ENCODE assay signal across 15 cellular contexts in genomic region chr6:16004934-16005673, GRCh38.
A peak's percentile ranks its signal among the peaks of the same experiment; 100 is the strongest.
DNase-seq lines count a peak whose midpoint lies in the region; ATAC-seq, FAIRE-seq and TF ChIP-seq lines count a peak whose summit lies in the region.
"Had no signal": no experiment of that assay in that cellular context is flagged by ENCODE, and none has a peak within 500 bp of the region (broad histone marks: within the 10 kb centered on the region; RNA-seq: fewer than 3 reads in every experiment).

No MANE protein-coding gene starts in this region.

- H3K4me1 Mint-ChIP-seq in MCF 10A (ENCODE audit: insufficient read depth, unreplicated experiment) (no peaks in the 10 kb centered on the region), osteocyte (ENCODE audit: unreplicated experiment) (no peaks in the 10 kb centered on the region)

- H3K4me3 ChIP-seq in breast epithelium (no peak overlapping the region), GM12878 (no peak overlapping the region)

- no peaks in the 10 kb centered on the region for H3K27me3 Mint-ChIP-seq in MCF 10A (ENCODE audit: insufficient read depth, unreplicated experiment)
- H3K27me3 Mint-ChIP-seq in osteocyte (ENCODE audit: unreplicated experiment): peaks cover 24% of the 10 kb centered on the region

- TF ChIP-seq POLR2A in breast epithelium (IDR thresholded peaks at IDR 0.05) (no peak), GM12878 (IDR thresholded peaks at IDR 0.05; ENCODE audit: low read depth, low read length) (no peak)

- H3K9ac ChIP-seq in GM12878 (ENCODE audit: control insufficient read depth, insufficient read depth, low read length): no peak overlapping the region
- H3K9ac ChIP-seq: SK-N-SH had no signal

- DNase-seq in MCF 10A (ENCODE audit: unreplicated experiment) (peak; percentile 7), breast epithelium (ENCODE audit: low spot score in 2 of 2) (no peak), OCI-M1 (lab: John Stamatoyannopoulos, UW) (peak; percentile 79), GM12878 (ENCODE audit: low read depth, low spot score) (no peak), osteocyte (ENCODE audit: extremely low spot score, unreplicated experiment) (peak; percentile 32), D721Med (ENCODE audit: insufficient read length, low spot score) (no peak), NCI-H446 treated with DMSO at 0.1 percent for 48 hours (lab: John Stamatoyannopoulos, UW) (no peak)
- DNase-seq: EL, NCI-H1930, SHP77 treated with DMSO at 0.1 percent for 48 hours, SK-N-SH had no signal

- POLR2A ChIA-PET in MCF 10A (lab: Yijun Ruan, JAX): no interaction called here
- POLR2A ChIA-PET in GM12878 (lab: Charles Lee): interaction anchor here (0.8 kb wide), 1 partner anchor 15 kb away, joined by 3 read pairs; no protein-coding TSS in a partner anchor

- ATAC-seq in GM12878 (no peak), HG02852 (IDR thresholded peaks at IDR 0.05; ENCODE audit: unreplicated experiment) (no peak)

- H3K9me3 ChIP-seq in breast epithelium (no peaks in the 10 kb centered on the region), GM12878 (replicated peaks; ENCODE audit: control insufficient read depth, insufficient read depth, low read length) (no peaks in the 10 kb centered on the region; the same call in 2 of the 3 replicates)
- H3K9me3 ChIP-seq: SK-N-SH had no signal

- H3K4me3 Mint-ChIP-seq in MCF 10A (ENCODE audit: unreplicated experiment): no peak overlapping the region
- H3K4me3 Mint-ChIP-seq in osteocyte (ENCODE audit: unreplicated experiment): no peak overlapping the region
- H3K4me3 Mint-ChIP-seq: B cell had no signal

- SMC1A ChIA-PET in GM12878 (lab: Charles Lee; ENCODE audit: uncharacterized antibody, unreplicated experiment): interaction anchor here (1.0 to 1.5 kb wide), 2 partner anchors 14 to 16 kb away, joined by 4 read pairs; no protein-coding TSS in a partner anchor

- in situ Hi-C loops in GM12878 (cut with MboI): no loop called here

- H3K4me2 ChIP-seq in GM12878 (ENCODE audit: control insufficient read depth, insufficient read depth): no peak overlapping the region
- H3K4me2 ChIP-seq: SK-N-SH had no signal

- no peak for TF ChIP-seq EP300 in GM12878 (IDR thresholded peaks at IDR 0.05; ENCODE audit: borderline replicate concordance in 1 of 2, control insufficient read depth in 1 of 2, low read depth in 2 of 2, low read length in 2 of 2)

- H3K36me3 ChIP-seq in breast epithelium (no peaks in the 10 kb centered on the region), GM12878 (ENCODE audit: control insufficient read depth in 2 of 2, insufficient read depth in 2 of 2, low read length in 1 of 2) (no peaks in the 10 kb centered on the region)

- no peak for FAIRE-seq in GM12878 (lab: Jason Lieb, UNC)
- FAIRE-seq in D721Med (lab: Jason Lieb, UNC): no peak
- FAIRE-seq: GM12892, H54 had no signal

- no peak overlapping the region for H3K27ac ChIP-seq in breast epithelium
- no peak overlapping the region for H3K27ac ChIP-seq in GM12878 (ENCODE audit: control insufficient read depth, insufficient read depth)

- H3K9me3 Mint-ChIP-seq in MCF 10A (ENCODE audit: unreplicated experiment) (no peaks in the 10 kb centered on the region), osteocyte (ENCODE audit: unreplicated experiment) (no peaks in the 10 kb centered on the region)

- no TSS peak for BruUV-seq in MCF 10A (replicated peaks; lab: Mats Ljungman, UMichigan)
- no TSS peak for BruUV-seq in GM12878 (replicated peaks; lab: Mats Ljungman, UMichigan)

- H3K27ac Mint-ChIP-seq in MCF 10A (ENCODE audit: low read depth, unreplicated experiment): no peak overlapping the region
- no peak overlapping the region for H3K27ac Mint-ChIP-seq in osteocyte (ENCODE audit: unreplicated experiment)
- H3K27ac Mint-ChIP-seq: B cell had no signal

- H4K20me1 ChIP-seq in GM12878 (ENCODE audit: control insufficient read depth, insufficient read depth): no peaks in the 10 kb centered on the region

- peak overlapping the region; percentile 35; the same call in 1 of the 2 replicates for H2AFZ ChIP-seq in GM12878 (ENCODE audit: control insufficient read depth, low read depth, low read length)

- CTCF ChIA-PET in MCF 10A (lab: Yijun Ruan, JAX): interaction anchor here (0.7 kb wide), 1 partner anchor 289 kb away, joined by 3 read pairs; no protein-coding TSS in a partner anchor
- CTCF ChIA-PET in GM12878 (lab: Yijun Ruan, JAX): no interaction called here

- H3K79me2 ChIP-seq in GM12878 (ENCODE audit: control insufficient read depth, insufficient read depth, low read length): no peaks in the 10 kb centered on the region

- no peaks in the 10 kb centered on the region for H3K27me3 ChIP-seq in breast epithelium
- no peaks in the 10 kb centered on the region; a peak in 1 of 4 replicates for H3K27me3 ChIP-seq in GM12878 (replicated peaks in 1 of 2; ENCODE audit: control insufficient read depth in 2 of 2, insufficient read depth in 2 of 2, low read length in 1 of 2)

- intact Hi-C loops in MCF 10A (cut with micrococcal nuclease): no loop called here
- intact Hi-C loops in breast epithelium (cut with DNase I; ENCODE audit: low total_unique reads): no loop called here
- intact Hi-C loops in GM12878 (cut with micrococcal nuclease; ENCODE audit: unreplicated experiment): no loop called here

- no peak for TF ChIP-seq RAD21 in GM12878 (IDR thresholded peaks at IDR 0.05; ENCODE audit: insufficient read depth, low read depth, low read length)

- TF ChIP-seq CTCF in MCF 10A (IDR thresholded peaks at IDR 0.05; ENCODE audit: unreplicated experiment): no peak
- no peak for TF ChIP-seq CTCF in breast epithelium (IDR thresholded peaks at IDR 0.05)
- TF ChIP-seq CTCF in GM12878 (IDR thresholded peaks at IDR 0.05 in 2 of 3, conservative IDR thresholded peaks at IDR 0.05 in 1 of 3; ENCODE audit: control insufficient read depth in 2 of 3, extremely low read depth in 1 of 3, insufficient read depth in 1 of 3, low read depth in 3 of 3, low read length in 3 of 3): no peak
- TF ChIP-seq CTCF in osteocyte (IDR thresholded peaks at IDR 0.05): no peak
- TF ChIP-seq CTCF in D721Med (IDR thresholded peaks at IDR 0.05; ENCODE audit: insufficient read depth, missing control alignments): no peak

- H3K36me3 Mint-ChIP-seq in MCF 10A (ENCODE audit: insufficient read depth, unreplicated experiment) (no peaks in the 10 kb centered on the region), osteocyte (ENCODE audit: unreplicated experiment) (no peaks in the 10 kb centered on the region)

- H3K4me1 ChIP-seq in breast epithelium (no peaks in the 10 kb centered on the region), GM12878 (ENCODE audit: control insufficient read depth, insufficient read depth, low read length) (peaks cover 6% of the 10 kb centered on the region; the same call in 1 of the 2 replicates)

- RAD21 ChIA-PET in GM12878 (lab: Charles Lee; ENCODE audit: unreplicated experiment): no interaction called here

- WGBS in GM12878 (ENCODE audit: insufficient coverage, insufficient replicate concordance, low lambda C conversion rate, missing lambda C conversion rate): 31% methylated on average over 4 of the region's 4 CpGs

TF ChIP-seq in GM12878, 131 proteins besides CTCF, POLR2A, EP300 and RAD21:
- TF ChIP-seq CHD1 (IDR thresholded peaks at IDR 0.05; ENCODE audit: low read depth, low read length) (no peak), JUND (IDR thresholded peaks at IDR 0.05; ENCODE audit: low read depth, low read length) (no peak), RB1 (IDR thresholded peaks at IDR 0.05; ENCODE audit: borderline replicate concordance) (no peak), MXI1 (IDR thresholded peaks at IDR 0.05; ENCODE audit: low read depth, low read length) (no peak), RBBP5 (conservative IDR thresholded peaks at IDR 0.05) (no peak), DPF2 (IDR thresholded peaks at IDR 0.05) (no peak), IRF3 (IDR thresholded peaks at IDR 0.05) (no peak), SPI1 (IDR thresholded peaks at IDR 0.05; ENCODE audit: borderline replicate concordance, insufficient read depth, low read depth, low read length) (no peak), EED (IDR thresholded peaks at IDR 0.05; ENCODE audit: low read depth) (no peak), ESRRA (IDR thresholded peaks at IDR 0.05; ENCODE audit: low read length) (no peak), TAF1 (IDR thresholded peaks at IDR 0.05; ENCODE audit: borderline replicate concordance, low read depth, low read length) (no peak), MEF2A (IDR thresholded peaks at IDR 0.05; ENCODE audit: insufficient read depth, low read depth, low read length) (no peak), SP1 (IDR thresholded peaks at IDR 0.05; ENCODE audit: low read depth, low read length) (no peak), BRCA1 (IDR thresholded peaks at IDR 0.05; ENCODE audit: low read depth, low read length) (no peak)

Comparison
In these comparisons a context has a peak if more than half of its experiments do, and no peak if none do; other contexts are left out.
1. DNase-seq: peak in MCF 10A (single experiment), OCI-M1 (single experiment) and osteocyte (single experiment); none in breast epithelium (0 of 2), GM12878 (single experiment), D721Med (single experiment) and NCI-H446 treated with DMSO at 0.1 percent for 48 hours (single experiment).